Comparison of ENCODE assay signal across 2 cellular contexts in the genomic region with DNA sequence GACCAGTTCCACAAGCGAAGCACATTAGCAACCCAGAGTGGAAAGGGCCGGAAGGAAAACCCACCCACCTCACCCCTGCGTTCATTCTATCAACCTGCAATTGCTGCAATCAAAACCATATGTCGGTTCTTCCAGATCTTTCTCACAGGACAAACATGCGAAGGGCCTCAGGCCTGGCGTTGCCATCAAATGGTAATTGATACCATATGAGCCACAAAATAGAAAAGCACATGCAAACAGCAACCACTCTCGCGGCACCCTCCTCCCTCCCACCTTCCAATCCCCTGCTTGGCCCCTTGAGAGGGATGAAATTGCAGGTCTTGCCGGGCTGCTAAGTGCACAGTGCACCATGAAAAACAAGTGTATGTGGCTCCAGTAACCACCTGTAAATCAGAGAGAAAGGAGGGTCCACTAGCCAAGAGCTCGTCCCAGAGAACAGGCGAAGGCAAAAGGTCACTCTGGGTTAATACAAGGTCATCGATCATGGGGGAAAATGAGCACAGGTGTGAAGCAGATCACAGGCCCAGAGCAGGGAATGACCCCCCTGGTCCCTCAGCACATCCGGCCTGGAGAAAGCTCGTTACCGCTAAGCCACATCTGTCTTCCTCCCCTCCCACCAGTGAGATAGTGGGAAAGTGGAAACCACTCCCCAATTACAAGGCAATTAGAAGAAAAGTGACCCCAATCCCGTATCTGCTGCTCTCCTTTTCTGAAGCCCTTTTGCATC.
TF ChIP-seq lines count a peak whose summit lies in the region.

No MANE protein-coding gene starts in this region.

TF ChIP-seq in IMR-90, 13 proteins besides CTCF, POLR2A, EP300 and RAD21 (continued from another document):
- TF ChIP-seq CHD1 (IDR thresholded peaks at IDR 0.05; ENCODE audit: low read depth, low read length) (no peak), RFX5 (IDR thresholded peaks at IDR 0.05; ENCODE audit: low read depth, low read length) (no peak), MAZ (IDR thresholded peaks at IDR 0.05; ENCODE audit: borderline replicate concordance, low read depth, low read length) (no peak), FOS (IDR thresholded peaks at IDR 0.05; ENCODE audit: low read depth, low read length) (no peak)

TF ChIP-seq in PFSK-1, 5 proteins besides CTCF, POLR2A, EP300 and RAD21 (continued from another document):
- TF ChIP-seq REST (IDR thresholded peaks at IDR 0.05; ENCODE audit: insufficient read depth in 1 of 2, low read depth in 2 of 2, low read length in 2 of 2), result peak in 1 of 2 experiments; percentile 55; a peak in 2 of 4 replicates
